ENCODE assay signal across 15 cellular contexts in genomic region chr7:4861227-4861626, GRCh38. TPM values are rescaled to one million over a fixed set of nuclear protein-coding genes. Genes with fewer than 3 reads are reported as not detected.
DNase-seq lines count a peak whose midpoint lies in the region; ATAC-seq and TF ChIP-seq lines count a peak whose summit lies in the region.
"Had no signal": no experiment of that assay in that cellular context is flagged by ENCODE, and none has a peak within 500 bp of the region (broad histone marks: within the 10 kb centered on the region; RNA-seq: fewer than 3 reads in every experiment).

No MANE protein-coding gene starts in this region.

- H3K36me3 ChIP-seq in OCI-LY1 (ENCODE audit: insufficient read depth, low read length) (no peaks in the 10 kb centered on the region), esophagus squamous epithelium (no peaks in the 10 kb centered on the region), gastrocnemius medialis (no peaks in the 10 kb centered on the region)

- intact Hi-C loops in esophagus squamous epithelium (cut with DNase I) = no loop called here
- intact Hi-C loops in gastrocnemius medialis (cut with DNase I; ENCODE audit: low total_unique reads) = no loop called here

- TF ChIP-seq CTCF in GM12865 (IDR thresholded peaks at IDR 0.05; ENCODE audit: insufficient read depth, low read depth, low read length, missing control alignments) (no peak), OCI-LY1 (IDR thresholded peaks at IDR 0.05; ENCODE audit: low read length) (no peak), esophagus squamous epithelium (IDR thresholded peaks at IDR 0.05) (no peak), gastrocnemius medialis (IDR thresholded peaks at IDR 0.05 in 4 of 5, conservative IDR thresholded peaks at IDR 0.05 in 1 of 5) (no peak), GM20000 (IDR thresholded peaks at IDR 0.05; ENCODE audit: extremely low read depth, missing control alignments) (no peak)

- no peaks in the 10 kb centered on the region for H3F3A ChIP-seq in OCI-LY1 (ENCODE audit: insufficient read depth, low read length)

- H3K4me2 ChIP-seq in OCI-LY1 (ENCODE audit: low read length) = peak overlapping the region; percentile 36
- H3K4me2 ChIP-seq: PC-9 had no signal

- no peak overlapping the region for H3K9ac ChIP-seq in OCI-LY1 (ENCODE audit: low read length)

- no peaks in the 10 kb centered on the region for H3K79me2 ChIP-seq in OCI-LY1 (ENCODE audit: insufficient read depth, low read length)

- H3K27ac ChIP-seq in OCI-LY1 (ENCODE audit: low read depth, low read length, poor library complexity, severe bottlenecking) (no peak overlapping the region), esophagus squamous epithelium (no peak overlapping the region), gastrocnemius medialis (no peak overlapping the region)
- H3K27ac ChIP-seq: PC-9 had no signal

- peak; percentile 24 for DNase-seq in GM12865 (ENCODE audit: low read depth)
- no peak for DNase-seq in esophagus squamous epithelium (lab: John Stamatoyannopoulos, UW)
- DNase-seq in gastrocnemius medialis = no peak
- DNase-seq in glomerular visceral epithelial cell (ENCODE audit: extremely low spot score) = no peak
- no peak for DNase-seq in activated gamma-delta T cell treated with Interleukin-2 at 50 U/mL for 16 hours
- DNase-seq in GM20000 (ENCODE audit: low spot score) = no peak
- DNase-seq in T-helper 9 cell = no peak
- DNase-seq: Kasumi-1; NCI-H2171 treated with DMSO at 0.1 percent for 48 hours; PC-9; stimulated activated naive CD4-positive, alpha-beta T cell treated with Interleukin-2 at 50 U/mL for 16 hours; SW 1271 had no signal

- in situ Hi-C loops in gastrocnemius medialis (cut with MboI; ENCODE audit: low sequenced_read_pairs in 4 of 4) = no loop called here

- H3K27me3 ChIP-seq in OCI-LY1 (ENCODE audit: insufficient read depth, low read length) (peaks cover 8% of the 10 kb centered on the region; the same call in 1 of the 2 replicates), esophagus squamous epithelium (peaks cover 0 to 45% (median 2%) of the 10 kb centered on the region in 4 donors), gastrocnemius medialis (peaks cover 4 to 14% (median 12%) of the 10 kb centered on the region in 3 donors)

- H4K20me1 ChIP-seq in OCI-LY1 (ENCODE audit: insufficient read depth, low read length) = no peaks in the 10 kb centered on the region

- TF ChIP-seq POLR2A in esophagus squamous epithelium (IDR thresholded peaks at IDR 0.05) = no peak
- no peak for TF ChIP-seq POLR2A in gastrocnemius medialis (IDR thresholded peaks at IDR 0.05)

- 83 to 89% methylated on average over 11 of the region's 11 CpGs for WGBS in esophagus squamous epithelium, 2 donors

- H3K9me3 ChIP-seq in OCI-LY1 (ENCODE audit: low read length) (no peaks in the 10 kb centered on the region), esophagus squamous epithelium (no peaks in the 10 kb centered on the region), gastrocnemius medialis (no peaks in the 10 kb centered on the region)

- no peak overlapping the region for H2AFZ ChIP-seq in OCI-LY1 (ENCODE audit: low read length)
- H2AFZ ChIP-seq: PC-9 had no signal

- no peaks in the 10 kb centered on the region for H3K4me1 ChIP-seq in OCI-LY1 (ENCODE audit: insufficient read depth, low read length, severe bottlenecking)
- peaks cover 0 to 5% (median 0%) of the 10 kb centered on the region in 3 donors for H3K4me1 ChIP-seq in esophagus squamous epithelium
- H3K4me1 ChIP-seq in gastrocnemius medialis = no peaks in the 10 kb centered on the region

- H3K9me2 ChIP-seq in OCI-LY1 (ENCODE audit: low read depth, low read length) = no peaks in the 10 kb centered on the region

- no peak for ATAC-seq in gastrocnemius medialis
- ATAC-seq: activated CD4-positive, alpha-beta T cell treated with anti-CD3 and anti-CD28 coated beads for 36 hours; left lobe of liver had no signal

- H3K4me3 ChIP-seq in GM12865 (ENCODE audit: low read depth, low read length) (peak overlapping the region; percentile 11), OCI-LY1 (ENCODE audit: low read depth, low read length, poor library complexity, severe bottlenecking) (peak overlapping the region; percentile 40), esophagus squamous epithelium (peak overlapping the region; percentile 8 to 58 (median 38)), gastrocnemius medialis (peak overlapping the region in 3 of 4 donors; percentile 20 to 41 (median 23))
- H3K4me3 ChIP-seq: PC-9 had no signal

RNA-seq across cellular contexts. Expression of gene PAPOLB, which starts 0.6 kb away (rescaled TPM):
- total RNA-seq in esophagus squamous epithelium (under 1 TPM in 1 of 4 donors, not detected in 3; 0.38 TPM), gastrocnemius medialis (under 1 TPM in 1 of 4 donors, not detected in 3; 0.10 TPM)
- total RNA-seq: activated CD4-positive, alpha-beta T cell treated with anti-CD3 and anti-CD28 coated beads for 36 hours; left lobe of liver; PC-9 had no signal

RNA-seq across cellular contexts. Expression of gene RADIL, which starts 22.3 kb away (rescaled TPM):
- total RNA-seq in esophagus squamous epithelium (1 to 10 TPM in 2 of 4 donors, under 1 TPM in 1, not detected in 1; 0.35 to 3.1 (median 1.8) TPM), gastrocnemius medialis (10 to 100 TPM in 1 of 4 donors, 1 to 10 TPM in 3; 2.1 to 12.1 (median 5.0) TPM)
